Comparison of ENCODE assay signal across 8 cellular contexts in the genomic region with DNA sequence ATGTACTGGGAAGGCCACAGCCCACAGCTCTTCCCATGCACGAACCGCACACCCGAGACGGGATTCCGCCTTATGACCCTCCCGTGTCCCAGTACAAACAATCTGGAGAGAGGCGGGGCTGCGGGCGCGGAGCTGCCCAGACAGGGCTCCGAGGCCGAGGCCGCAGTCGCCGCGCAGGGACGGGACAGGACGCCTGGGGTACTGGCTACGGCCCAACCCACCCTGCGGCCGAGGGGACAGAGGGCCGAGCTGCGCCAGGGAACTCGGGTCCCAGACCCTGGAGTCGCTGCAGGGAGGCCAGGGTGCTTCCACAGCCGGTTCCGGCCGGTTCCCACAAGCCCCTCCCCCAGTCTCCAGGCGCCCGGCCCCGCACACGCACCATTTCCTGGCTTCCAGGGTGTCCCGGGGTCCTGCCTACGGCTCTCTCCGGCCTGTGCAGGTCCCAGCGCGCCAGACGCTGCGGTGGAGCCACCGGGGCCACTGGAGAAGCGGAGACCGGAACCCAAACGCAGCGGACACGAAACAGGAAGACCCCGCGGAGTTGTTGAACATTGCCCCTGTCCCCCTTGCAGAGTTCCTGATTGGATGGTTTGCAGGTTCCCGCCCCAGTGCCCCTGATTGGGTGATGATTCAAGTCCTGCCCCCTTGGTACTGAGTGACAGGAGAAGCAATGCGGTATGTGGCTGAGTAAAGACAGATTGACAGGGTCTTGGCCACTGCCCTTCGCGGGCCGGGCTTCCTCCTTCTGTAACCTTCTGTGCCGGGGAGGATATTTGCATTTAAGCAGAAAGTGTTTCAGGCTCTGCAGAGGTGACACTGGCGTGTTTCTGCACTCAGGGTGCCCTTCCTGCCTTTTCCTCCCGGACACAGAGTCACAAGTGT. TPM values are rescaled to one million over a fixed set of nuclear protein-coding genes. Genes with fewer than 3 reads are reported as not detected.
A peak's percentile ranks its signal among the peaks of the same experiment; 100 is the strongest.
DNase-seq lines count a peak whose midpoint lies in the region; ATAC-seq, FAIRE-seq and TF ChIP-seq lines count a peak whose summit lies in the region.

A gene (minus strand): TSS at position 532 of the 882 bp plus-strand sequence. CDS start 150 bp downstream, at position 382.

- no peaks in the 10 kb centered on the region for H3K27me3 Mint-ChIP-seq in T-cell

- no peaks in the 10 kb centered on the region for H3K36me3 ChIP-seq in adrenal gland (replicated peaks in 1 of 2)
- H3K36me3 ChIP-seq in upper lobe of right lung, result peaks cover 11% of the 10 kb centered on the region

- DNase-seq in GM12891 (ENCODE audit: insufficient read length, low spot score) (peak; percentile 92), NCI-H1436 treated with DMSO at 0.1 percent for 48 hours (lab: John Stamatoyannopoulos, UW) (peak; percentile 95), T-cell (peak; percentile 82 to 97 (median 93)), adrenal gland (peak; percentile 94 to 99 (median 98)), left cardiac atrium (peak; percentile 95), posterior vena cava (ENCODE audit: low spot score) (peak; percentile 96), upper lobe of right lung (peak; percentile 95)

- CTCF ChIA-PET in T-cell (lab: Charles Lee), result interaction anchor here in 1 of 2 donors (1.1 kb wide), 1 partner anchor 540 kb away, joined by 6 read pairs; no protein-coding TSS in a partner anchor

- TF ChIP-seq POLR2A in GM12891 (IDR thresholded peaks at IDR 0.05; ENCODE audit: low read depth, low read length), result peak; percentile 94
- TF ChIP-seq POLR2A in adrenal gland (IDR thresholded peaks at IDR 0.05), result peak; percentile 66 to 91

- H3K9me3 Mint-ChIP-seq in T-cell, result no peaks in the 10 kb centered on the region

- peak within 1 kb of the TSS; percentile 95 to 97 for H3K27ac Mint-ChIP-seq in T-cell

- POLR2A ChIA-PET in T-cell (lab: Charles Lee), result no interaction called here

- FAIRE-seq in GM12891 (lab: Jason Lieb, UNC), result peak; percentile 95

- 0% methylated on average over 21 to 55 of the region's 55 CpGs for WGBS in adrenal gland, 4 donors

- H3K4me3 ChIP-seq in adrenal gland (peak within 1 kb of the TSS; percentile 76 to 98 (median 84)), upper lobe of right lung (peak within 1 kb of the TSS; percentile 84)

- H3K4me3 Mint-ChIP-seq in T-cell, result peak within 1 kb of the TSS; percentile 93 to 98 (median 93)

- H3K9me3 ChIP-seq in adrenal gland (replicated peaks in 1 of 3), result no peaks in the 10 kb centered on the region
- no peaks in the 10 kb centered on the region for H3K9me3 ChIP-seq in upper lobe of right lung

- H3K27ac ChIP-seq in adrenal gland (peak within 1 kb of the TSS; percentile 94 to 99 (median 95)), upper lobe of right lung (peak within 1 kb of the TSS; percentile 99)

- TF ChIP-seq CTCF in adrenal gland (IDR thresholded peaks at IDR 0.05) (no peak), upper lobe of right lung (IDR thresholded peaks at IDR 0.05) (no peak)

- intact Hi-C loops in adrenal gland (cut with DNase I), result no loop called here
- intact Hi-C loops in left cardiac atrium (cut with DNase I), result loop anchor here in 1 of 2 donors (5.0 kb wide), 1 partner anchor 54 kb away; no protein-coding TSS in a partner anchor
- intact Hi-C loops in posterior vena cava (cut with DNase I), result no loop called here
- intact Hi-C loops in upper lobe of right lung (cut with DNase I), result no loop called here

- H3K36me3 Mint-ChIP-seq in T-cell, result peaks cover 19% of the 10 kb centered on the region

- peaks cover 18 to 26% of the 10 kb centered on the region in 2 donors for H3K4me1 ChIP-seq in adrenal gland (replicated peaks in 1 of 2)
- H3K4me1 ChIP-seq in upper lobe of right lung, result peaks cover 28% of the 10 kb centered on the region

- ATAC-seq in HG02840 (IDR thresholded peaks at IDR 0.05; ENCODE audit: low FRiP score, unreplicated experiment) (peak; percentile 98), T-cell (replicated peaks in 1 of 4) (peak; percentile 98 to 99 (median 98)), left cardiac atrium (peak; percentile 99), upper lobe of right lung (peak; percentile 97)

- no peaks in the 10 kb centered on the region for H3K27me3 ChIP-seq in adrenal gland
- H3K27me3 ChIP-seq in upper lobe of right lung, result no peaks in the 10 kb centered on the region

- peaks cover 39 to 49% (median 43%) of the 10 kb centered on the region in 3 donors for H3K4me1 Mint-ChIP-seq in T-cell

TF ChIP-seq in GM12891, 5 proteins besides CTCF, POLR2A, EP300 and RAD21:
- TF ChIP-seq POLR2AphosphoS5 (IDR thresholded peaks at IDR 0.05; ENCODE audit: low read depth, low read length) (peak; percentile 93), SPI1 (IDR thresholded peaks at IDR 0.05; ENCODE audit: low read depth, low read length) (peak; percentile 66), TAF1 (IDR thresholded peaks at IDR 0.05; ENCODE audit: low read depth, low read length) (peak; percentile 84), PAX5 (IDR thresholded peaks at IDR 0.05; ENCODE audit: insufficient read depth, low read length, severe bottlenecking) (no peak), POU2F2 (IDR thresholded peaks at IDR 0.05; ENCODE audit: low read depth, low read length) (peak; percentile 96)

RNA-seq across cellular contexts. Expression of the gene that starts here (rescaled TPM):
- 3.3 TPM for polyA plus RNA-seq in GM12891 (2012; ENCODE audit: low read depth, missing spikeins)
- total RNA-seq in T-cell (10 to 100 TPM; 14.2 to 21.8 (median 20.8) TPM), adrenal gland (10 to 100 TPM in 2 of 8 donors, 1 to 10 TPM in 6; 3.4 to 10.5 (median 8.9) TPM), left cardiac atrium (10 to 100 TPM in 1 of 2 donors, 1 to 10 TPM in 1; 7.7 to 11.9 TPM), posterior vena cava (10 to 100 TPM; 11.8 to 12.6 TPM), upper lobe of right lung (13.7 TPM)
- polyA plus RNA-seq in adrenal gland, result 10 to 100 TPM in 1 of 3 donors, 1 to 10 TPM in 2; 4.3 to 12.5 (median 7.8) TPM

Comparison
In these comparisons a context has a peak if more than half of its experiments do, and no peak if none do; other contexts are left out.
1. Peak in every context shown above with its lines: DNase-seq, ATAC-seq, H3K4me3 ChIP-seq and H3K27ac ChIP-seq.